Comparison of ENCODE assay signal across 16 cellular contexts in genomic region chr16:81602377-81602776, GRCh38.
DNase-seq lines count a peak whose midpoint lies in the region; TF ChIP-seq lines count a peak whose summit lies in the region.
"Had no signal": no experiment of that assay in that cellular context is flagged by ENCODE, and none has a peak within 500 bp of the region (broad histone marks: within the 10 kb centered on the region; RNA-seq: fewer than 3 reads in every experiment).

No MANE protein-coding gene starts in this region.

- H3K4me3 ChIP-seq in LNCaP clone FGC (ENCODE audit: low read depth, low read length) (peak overlapping the region; percentile 51), stomach smooth muscle (ENCODE audit: low read length in 2 of 2) (peak overlapping the region in 1 of 2 donors; percentile 22), MM.1S (ENCODE audit: low read length) (no peak overlapping the region), Karpas-422 (ENCODE audit: low read length) (no peak overlapping the region)
- H3K4me3 ChIP-seq: MG63, SJCRH30 had no signal

- H3K9ac ChIP-seq in stomach smooth muscle (ENCODE audit: low read length in 2 of 2) (peak overlapping the region; percentile 31 to 36), MM.1S (ENCODE audit: low read length) (no peak overlapping the region), Karpas-422 (ENCODE audit: low read length) (no peak overlapping the region)

- H3K4me1 ChIP-seq in stomach smooth muscle (ENCODE audit: control insufficient read depth, insufficient read depth, low read length) (peaks cover 31% of the 10 kb centered on the region), MM.1S (ENCODE audit: low read length) (no peaks in the 10 kb centered on the region), Karpas-422 (ENCODE audit: low read length) (no peaks in the 10 kb centered on the region)

- H3K4me3 Mint-ChIP-seq in chondrocyte (ENCODE audit: unreplicated experiment) = no peak overlapping the region
- H3K4me3 Mint-ChIP-seq in nephron = no peak overlapping the region

- no peaks in the 10 kb centered on the region for H3K36me3 Mint-ChIP-seq in chondrocyte (ENCODE audit: low read depth)
- peaks cover 4% of the 10 kb centered on the region for H3K36me3 Mint-ChIP-seq in nephron (ENCODE audit: low read depth)

- H3K27me3 ChIP-seq in stomach smooth muscle (ENCODE audit: control insufficient read depth in 1 of 2, insufficient read depth in 2 of 2, low read length in 2 of 2) (no peaks in the 10 kb centered on the region), MM.1S (replicated peaks; ENCODE audit: insufficient read depth, low read length) (no peaks in the 10 kb centered on the region), Karpas-422 (ENCODE audit: low read length) (no peaks in the 10 kb centered on the region)
- H3K27me3 ChIP-seq: MG63, SJCRH30 had no signal

- 0 out of 2 replicates have a peak, but pooled peaks cover 3% of the 10 kb centered on the region for H3K79me2 ChIP-seq in MM.1S (ENCODE audit: low read length)
- no peaks in the 10 kb centered on the region for H3K79me2 ChIP-seq in Karpas-422 (ENCODE audit: low read length)

- peaks cover 0 to 1% of the 10 kb centered on the region in 2 donors for H3K36me3 ChIP-seq in stomach smooth muscle (ENCODE audit: control insufficient read depth in 2 of 2, insufficient read depth in 2 of 2, low read length in 2 of 2)
- H3K36me3 ChIP-seq in MM.1S (replicated peaks; ENCODE audit: insufficient read depth, low read length) = no peaks in the 10 kb centered on the region
- no peaks in the 10 kb centered on the region for H3K36me3 ChIP-seq in Karpas-422 (ENCODE audit: insufficient read depth, low read length)
- H3K36me3 ChIP-seq: MG63, SJCRH30 had no signal

- H3K27ac Mint-ChIP-seq in chondrocyte (ENCODE audit: unreplicated experiment) = peak overlapping the region; percentile 80
- H3K27ac Mint-ChIP-seq in nephron = peak overlapping the region in 2 of 3 experiments; percentile 36 to 72

- TF ChIP-seq CTCF in LNCaP clone FGC (IDR thresholded peaks at IDR 0.05; ENCODE audit: control insufficient read depth, extremely low read depth, insufficient read depth) (no peak), chondrocyte (IDR thresholded peaks at IDR 0.05) (no peak), nephron (IDR thresholded peaks at IDR 0.05; ENCODE audit: unreplicated experiment in 3 of 3) (no peak), MM.1S (IDR thresholded peaks at IDR 0.05; ENCODE audit: low read length) (no peak)

- no peak overlapping the region for H2AFZ ChIP-seq in MM.1S (ENCODE audit: low read length)
- no peak overlapping the region for H2AFZ ChIP-seq in Karpas-422 (ENCODE audit: low read length)

- H4K20me1 ChIP-seq in MM.1S (ENCODE audit: insufficient read depth, low read length) = no peaks in the 10 kb centered on the region
- peaks cover 21% of the 10 kb centered on the region; the same call in 1 of the 2 replicates for H4K20me1 ChIP-seq in Karpas-422 (ENCODE audit: insufficient read depth, low read depth, low read length)

- DNase-seq in LNCaP clone FGC (ENCODE audit: low read depth) = no peak
- DNase-seq in chondrocyte (ENCODE audit: low spot score) = no peak
- no peak for DNase-seq in GM03348 (ENCODE audit: low spot score)
- no peak for DNase-seq in MM.1S
- DNase-seq in Karpas-422 = no peak
- DNase-seq in hypothalamus (lab: John Stamatoyannopoulos, UW) = no peak
- DNase-seq: DMS 273 treated with DMSO at 0.1 percent for 48 hours, GOT3, KBM-7, MG63, NCI-H1930, NCI-H2171 treated with DMSO at 0.1 percent for 48 hours, NCI-H524, SJCRH30 had no signal

- H3K9me3 ChIP-seq in stomach smooth muscle (ENCODE audit: control insufficient read depth in 2 of 2, low read length in 2 of 2) = no peaks in the 10 kb centered on the region
- no peaks in the 10 kb centered on the region for H3K9me3 ChIP-seq in MM.1S (replicated peaks; ENCODE audit: insufficient read depth, low read length)
- H3K9me3 ChIP-seq in Karpas-422 (ENCODE audit: low read length) = no peaks in the 10 kb centered on the region
- H3K9me3 ChIP-seq: MG63, SJCRH30 had no signal

- H3K27ac ChIP-seq in stomach smooth muscle (ENCODE audit: low read length) (peak overlapping the region; percentile 73), MM.1S (ENCODE audit: low read length) (no peak overlapping the region), Karpas-422 (ENCODE audit: low read length) (no peak overlapping the region)

- peaks cover 64% of the 10 kb centered on the region for H3K4me1 Mint-ChIP-seq in chondrocyte (ENCODE audit: low read depth)
- H3K4me1 Mint-ChIP-seq in nephron = peaks cover 70% of the 10 kb centered on the region

- no peak overlapping the region for H3K4me2 ChIP-seq in MM.1S (ENCODE audit: low read depth, low read length)
- no peak overlapping the region for H3K4me2 ChIP-seq in Karpas-422 (ENCODE audit: low read depth, low read length, poor library complexity, severe bottlenecking)

- H3K27me3 Mint-ChIP-seq in chondrocyte (ENCODE audit: low read depth) = no peaks in the 10 kb centered on the region
- no peaks in the 10 kb centered on the region for H3K27me3 Mint-ChIP-seq in nephron (ENCODE audit: low read depth)

- H3K9me3 Mint-ChIP-seq in chondrocyte (ENCODE audit: low read depth) = no peaks in the 10 kb centered on the region
- no peaks in the 10 kb centered on the region for H3K9me3 Mint-ChIP-seq in nephron

- H3K9me2 ChIP-seq in MM.1S (replicated peaks; ENCODE audit: insufficient read depth, low read length) (no peaks in the 10 kb centered on the region), Karpas-422 (replicated peaks; ENCODE audit: insufficient read depth, low read length) (no peaks in the 10 kb centered on the region)

- H3F3A ChIP-seq in MM.1S (ENCODE audit: insufficient read depth, low read length) = no peaks in the 10 kb centered on the region

Comparison
In these comparisons a context has a peak if more than half of its experiments do, and no peak if none do; other contexts are left out.
1. H3K9ac ChIP-seq: peak in stomach smooth muscle (2 of 2); none in MM.1S (single experiment) and Karpas-422 (single experiment).